Comparison of ENCODE assay signal across 1 cellular context in the genomic region with DNA sequence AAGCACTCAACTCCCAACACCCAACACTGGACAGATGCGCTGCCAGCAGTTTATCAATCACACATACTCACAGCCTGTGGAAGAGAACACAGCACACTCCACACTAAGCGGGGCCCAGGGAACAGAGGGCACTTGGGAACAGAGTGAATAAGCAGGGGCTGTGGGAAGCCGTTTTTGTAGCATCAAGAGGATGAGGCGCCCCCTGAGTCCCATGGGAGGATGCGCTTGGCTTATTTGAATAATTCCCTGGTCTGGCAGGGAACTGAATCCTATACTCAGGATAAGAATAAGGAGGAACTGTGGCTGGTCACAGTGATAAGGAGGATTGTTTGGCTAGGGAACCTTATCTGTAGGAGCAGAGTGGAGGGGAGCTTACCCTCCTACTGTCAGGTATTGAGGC.
TF ChIP-seq lines count a peak whose summit lies in the region.

No MANE protein-coding gene starts in this region.

TF ChIP-seq in H1, 55 proteins besides CTCF, POLR2A, EP300 and RAD21:
- TF ChIP-seq SUZ12 (IDR thresholded peaks at IDR 0.05; ENCODE audit: low read length) (no peak), RXRA (IDR thresholded peaks at IDR 0.05; ENCODE audit: insufficient read depth, low read depth, low read length) (no peak), ZNF274 (IDR thresholded peaks at IDR 0.05; ENCODE audit: borderline replicate concordance, extremely low read depth, low read length) (no peak), TBP (IDR thresholded peaks at IDR 0.05; ENCODE audit: low read depth, low read length) (no peak), HDAC6 (IDR thresholded peaks at IDR 0.05; ENCODE audit: low read depth, low read length) (no peak), TEAD4 (IDR thresholded peaks at IDR 0.05; ENCODE audit: low read depth, low read length) (no peak), RNF2 (IDR thresholded peaks at IDR 0.05; ENCODE audit: borderline replicate concordance, low read depth, low read length, missing control alignments, poor library complexity, severe bottlenecking) (no peak), NRF1 (IDR thresholded peaks at IDR 0.05; ENCODE audit: low read depth, low read length) (no peak), BCL11A (IDR thresholded peaks at IDR 0.05; ENCODE audit: low read depth in 2 of 2, low read length in 2 of 2) (no peak), RFX5 (IDR thresholded peaks at IDR 0.05; ENCODE audit: borderline replicate concordance, low read depth, low read length) (no peak), CHD2 (IDR thresholded peaks at IDR 0.05; ENCODE audit: low read length) (no peak), KDM5A (IDR thresholded peaks at IDR 0.05; ENCODE audit: low read length) (no peak), ASH2L (IDR thresholded peaks at IDR 0.05; ENCODE audit: low read length) (no peak), CTBP2 (IDR thresholded peaks at IDR 0.05; ENCODE audit: borderline replicate concordance, insufficient read depth, insufficient read length, low read length) (no peak), BACH1 (IDR thresholded peaks at IDR 0.05; ENCODE audit: low read length) (no peak), GTF2F1 (IDR thresholded peaks at IDR 0.05; ENCODE audit: borderline replicate concordance, low read depth, low read length) (no peak)
- TF ChIP-seq, protein P1, sequence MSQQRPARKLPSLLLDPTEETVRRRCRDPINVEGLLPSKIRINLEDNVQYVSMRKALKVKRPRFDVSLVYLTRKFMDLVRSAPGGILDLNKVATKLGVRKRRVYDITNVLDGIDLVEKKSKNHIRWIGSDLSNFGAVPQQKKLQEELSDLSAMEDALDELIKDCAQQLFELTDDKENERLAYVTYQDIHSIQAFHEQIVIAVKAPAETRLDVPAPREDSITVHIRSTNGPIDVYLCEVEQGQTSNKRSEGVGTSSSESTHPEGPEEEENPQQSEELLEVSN (IDR thresholded peaks at IDR 0.05): no peak
